32 cellular contexts compared by ENCODE assay signal in the genomic region with DNA sequence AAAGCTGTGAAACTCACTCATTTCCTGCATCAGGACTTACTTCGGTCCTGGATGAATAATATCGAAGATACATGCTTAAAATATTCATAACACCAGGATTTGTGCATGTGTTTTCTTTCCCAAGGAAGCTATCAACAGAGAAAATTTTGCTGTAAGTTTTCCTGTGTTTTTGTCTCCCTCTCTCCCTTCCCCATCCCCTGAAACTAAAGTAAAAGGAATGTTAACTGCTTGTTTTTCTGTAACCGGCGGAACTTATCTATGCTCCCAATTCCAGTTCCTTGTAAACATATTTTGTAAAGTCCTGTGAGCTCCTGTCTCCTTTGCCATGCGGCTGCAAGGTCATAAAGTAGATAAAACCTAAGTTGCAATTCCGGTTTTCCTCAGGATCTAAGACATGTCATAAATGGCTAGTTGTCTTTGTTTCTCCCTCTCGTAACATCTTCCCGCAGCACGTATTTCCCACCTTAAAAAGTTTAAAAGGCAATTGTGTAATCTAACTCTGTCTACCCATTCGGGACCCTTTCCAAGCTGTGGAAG.
DNase-seq lines count a peak whose midpoint lies in the region; ATAC-seq and TF ChIP-seq lines count a peak whose summit lies in the region.
"Had no signal": no experiment of that assay in that cellular context is flagged by ENCODE, and none has a peak within 500 bp of the region (broad histone marks: within the 10 kb centered on the region; RNA-seq: fewer than 3 reads in every experiment).

No MANE protein-coding gene starts in this region.

- H3K36me3 ChIP-seq in GM23338 (ENCODE audit: insufficient read depth): no peaks in the 10 kb centered on the region
- H3K36me3 ChIP-seq: BE2C, Peyer's patch, thyroid gland, WERI-Rb-1 had no signal

- H3K4me1 ChIP-seq in GM23338 (ENCODE audit: insufficient read depth): peaks cover 27% of the 10 kb centered on the region
- H3K4me1 ChIP-seq: Peyer's patch, thyroid gland had no signal

- no peaks in the 10 kb centered on the region for H3K9me2 ChIP-seq in GM23338 (ENCODE audit: insufficient read depth)

- no peak overlapping the region; the same call in 1 of the 2 replicates for H3K27ac Mint-ChIP-seq in GM23338
- H3K27ac Mint-ChIP-seq in natural killer cell treated with Interleukin-12 subunit alpha and Interleukin-12 subunit beta and Interleukin-15 and Interleukin-18, amount 100 ng/mL, for 72 hours: no peak overlapping the region
- H3K27ac Mint-ChIP-seq: activated CD4-positive, alpha-beta T cell treated with anti-CD3 and anti-CD28 coated beads, Interleukin-2, amount 10 ng/mL, durations not matched to agents 24 days and 14 days; brain; stimulated activated naive CD8-positive, alpha-beta T cell treated with anti-CD3 and anti-CD28 coated beads, Interleukin-15, Interleukin-2, amounts not matched to agents 100 ng/mL and 50 ng/mL, for 24 hours had no signal

- ATAC-seq in GM23338: no peak
- ATAC-seq in HG02938 (IDR thresholded peaks at IDR 0.05; ENCODE audit: unreplicated experiment): no peak
- no peak for ATAC-seq in natural killer cell treated with Interleukin-12 subunit alpha and Interleukin-12 subunit beta and Interleukin-15 and Interleukin-18, amount 100 ng/mL, for 72 hours

- H3K4me3 ChIP-seq in GM23338: no peak overlapping the region
- H3K4me3 ChIP-seq: GM23248, Peyer's patch, skin epidermis, thyroid gland had no signal

- H4K20me1 ChIP-seq in GM23338 (replicated peaks; ENCODE audit: insufficient read depth): no peaks in the 10 kb centered on the region

- no peaks in the 10 kb centered on the region for H3K36me3 Mint-ChIP-seq in GM23338 (ENCODE audit: low read depth)
- H3K36me3 Mint-ChIP-seq in natural killer cell treated with Interleukin-12 subunit alpha and Interleukin-12 subunit beta and Interleukin-15 and Interleukin-18, amount 100 ng/mL, for 72 hours: peaks cover 9% of the 10 kb centered on the region
- H3K36me3 Mint-ChIP-seq: brain had no signal

- H3K27ac ChIP-seq in GM23338 (ENCODE audit: low read depth) (no peak overlapping the region), VCaP (peak overlapping the region; percentile 93)
- H3K27ac ChIP-seq: epithelial cell of prostate, GM23248, Peyer's patch, skin epidermis, thyroid gland, WERI-Rb-1 had no signal

- H3K27me3 Mint-ChIP-seq in GM23338 (ENCODE audit: insufficient read depth, low read depth, poor library complexity): no peaks in the 10 kb centered on the region
- no peaks in the 10 kb centered on the region for H3K27me3 Mint-ChIP-seq in natural killer cell treated with Interleukin-12 subunit alpha and Interleukin-12 subunit beta and Interleukin-15 and Interleukin-18, amount 100 ng/mL, for 72 hours
- H3K27me3 Mint-ChIP-seq: activated CD4-positive, alpha-beta T cell treated with anti-CD3 and anti-CD28 coated beads, Interleukin-2, amount 10 ng/mL, durations not matched to agents 24 days and 14 days; brain; stimulated activated naive CD8-positive, alpha-beta T cell treated with anti-CD3 and anti-CD28 coated beads, Interleukin-15, Interleukin-2, amounts not matched to agents 100 ng/mL and 50 ng/mL, for 24 hours had no signal

- H2AFZ ChIP-seq in GM23338: peak overlapping the region; percentile 64
- H2AFZ ChIP-seq: GM23248 had no signal

- no peaks in the 10 kb centered on the region for H3K9me3 Mint-ChIP-seq in GM23338
- peaks cover 22% of the 10 kb centered on the region for H3K9me3 Mint-ChIP-seq in natural killer cell treated with Interleukin-12 subunit alpha and Interleukin-12 subunit beta and Interleukin-15 and Interleukin-18, amount 100 ng/mL, for 72 hours
- H3K9me3 Mint-ChIP-seq: brain had no signal

- no peak overlapping the region for H3K4me2 ChIP-seq in GM23338

- no peaks in the 10 kb centered on the region for H3K79me2 ChIP-seq in GM23338 (replicated peaks; ENCODE audit: insufficient read depth)

- H3K4me3 Mint-ChIP-seq in GM23338: no peak overlapping the region
- H3K4me3 Mint-ChIP-seq in natural killer cell treated with Interleukin-12 subunit alpha and Interleukin-12 subunit beta and Interleukin-15 and Interleukin-18, amount 100 ng/mL, for 72 hours: no peak overlapping the region
- H3K4me3 Mint-ChIP-seq: activated CD4-positive, alpha-beta T cell treated with anti-CD3 and anti-CD28 coated beads, Interleukin-2, amount 10 ng/mL, durations not matched to agents 24 days and 14 days; brain; stimulated activated naive CD8-positive, alpha-beta T cell treated with anti-CD3 and anti-CD28 coated beads, Interleukin-15, Interleukin-2, amounts not matched to agents 100 ng/mL and 50 ng/mL, for 24 hours had no signal

- TF ChIP-seq CTCF in GM23338 (conservative IDR thresholded peaks at IDR 0.05; ENCODE audit: low read depth in 2 of 2) (no peak), VCaP (conservative IDR thresholded peaks at IDR 0.05) (no peak)

- no peaks in the 10 kb centered on the region for H3F3A ChIP-seq in GM23338 (replicated peaks; ENCODE audit: low read depth)

- peaks cover 28% of the 10 kb centered on the region for H3K4me1 Mint-ChIP-seq in GM23338
- H3K4me1 Mint-ChIP-seq in natural killer cell treated with Interleukin-12 subunit alpha and Interleukin-12 subunit beta and Interleukin-15 and Interleukin-18, amount 100 ng/mL, for 72 hours (ENCODE audit: low read depth in 2 of 2): no peaks in the 10 kb centered on the region
- H3K4me1 Mint-ChIP-seq: activated CD4-positive, alpha-beta T cell treated with anti-CD3 and anti-CD28 coated beads, Interleukin-2, amount 10 ng/mL, durations not matched to agents 24 days and 14 days had no signal

- H3K27me3 ChIP-seq in GM23338 (ENCODE audit: insufficient read depth): no peaks in the 10 kb centered on the region
- H3K27me3 ChIP-seq: BE2C, Peyer's patch, thyroid gland had no signal

- DNase-seq in GM23338 (ENCODE audit: low spot score) (peak; percentile 16), left kidney (ENCODE audit: low read depth, low spot score) (peak; percentile 5), renal cortical epithelial cell (ENCODE audit: low read depth) (peak; percentile 39), putamen (ENCODE audit: low spot score) (no peak), GOT3 (lab: John Stamatoyannopoulos, UW) (no peak)
- DNase-seq in natural killer cell treated with Interleukin-12 subunit alpha and Interleukin-12 subunit beta and Interleukin-15 and Interleukin-18, amount 100 ng/mL, for 72 hours (ENCODE audit: low spot score): no peak
- DNase-seq: ACHN; activated CD4-positive, alpha-beta T cell treated with anti-CD3 and anti-CD28 coated beads, Interleukin-2, amount 10 ng/mL, durations not matched to agents 24 days and 14 days; activated naive CD4-positive, alpha-beta T cell; activated T-cell treated with anti-CD3 and anti-CD28 coated beads, Interleukin-2, amount 50 U/mL, for 48 hours; BE2C; COR-L47; DMS79 treated with DMSO at 0.1 percent for 48 hours; GM23248; IMR-90; kidney glomerular epithelial cell; mammary epithelial cell; NCI-H1105 treated with DMSO at 0.1 percent for 48 hours; NCI-H2029; NCI-H526; nucleus accumbens; Peyer's patch; retina; SIG-M5; thyroid gland; WERI-Rb-1 had no signal

TF ChIP-seq in GM23338, 12 proteins besides CTCF, POLR2A, EP300 and RAD21 (continues in another document):
- TF ChIP-seq ZNF331 (CRISPR knock-in tag; IDR thresholded peaks at IDR 0.05; ENCODE audit: low read depth): no peak
- no peak for TF ChIP-seq EZH2phosphoT487 (IDR thresholded peaks at IDR 0.05; ENCODE audit: unreplicated experiment)

Comparison
In these comparisons a context has a peak if more than half of its experiments do, and no peak if none do; other contexts are left out.
1. DNase-seq: peak in GM23338 (single experiment), left kidney (single experiment) and renal cortical epithelial cell (single experiment); none in putamen (single experiment), natural killer cell treated with Interleukin-12 subunit alpha and Interleukin-12 subunit beta and Interleukin-15 and Interleukin-18, amount 100 ng/mL, for 72 hours (single experiment) and GOT3 (single experiment).